In genomic region chr15:82079736-82080135, GRCh38 we compare ENCODE assay signal across 30 cellular contexts.
"Had no signal": no experiment of that assay in that cellular context is flagged by ENCODE, and none has a peak within 500 bp of the region (broad histone marks: within the 10 kb centered on the region; RNA-seq: fewer than 3 reads in every experiment).

No MANE protein-coding gene starts in this region.

- H3K36me3 ChIP-seq: adrenal gland, ascending aorta, brain microvascular endothelial cell, heart right ventricle, neural progenitor cell, spleen, thyroid gland, upper lobe of right lung, WERI-Rb-1 had no signal

- H3K9ac ChIP-seq: neural progenitor cell had no signal

- H3K4me3 ChIP-seq: adrenal gland, ascending aorta, dorsolateral prefrontal cortex, heart right ventricle, lung, neural progenitor cell, spleen, thyroid gland, upper lobe of right lung had no signal

- H3K27ac ChIP-seq: adrenal gland, ascending aorta, brain microvascular endothelial cell, dorsolateral prefrontal cortex, heart right ventricle, neural progenitor cell, spleen, thyroid gland, upper lobe of right lung, WERI-Rb-1 had no signal

- ATAC-seq: activated CD8-positive, alpha-beta memory T cell treated with anti-CD3 and anti-CD28 coated beads, Interleukin-2, amount 10 ng/mL, durations not matched to agents 7 days and 5 days; activated CD8-positive, alpha-beta T cell treated with anti-CD3 and anti-CD28 coated beads for 36 hours; activated naive CD4-positive, alpha-beta T cell treated with anti-CD3 and anti-CD28 coated beads, Interleukin-2, amount 50 U/mL, for 72 hours; effector memory CD8-positive, alpha-beta T cell; esophagus mucosa; heart right ventricle; left lobe of liver; naive thymus-derived CD4-positive, alpha-beta T cell; T-cell; upper lobe of right lung had no signal

- H3K9me3 ChIP-seq: adrenal gland, ascending aorta, heart right ventricle, spleen, thyroid gland, upper lobe of right lung had no signal

- H3K4me1 ChIP-seq: adrenal gland, ascending aorta, heart right ventricle, neural progenitor cell, spleen, thyroid gland, upper lobe of right lung had no signal

- FAIRE-seq: colon, endothelial cell of umbilical vein, kidney had no signal

- H3K27me3 ChIP-seq: ascending aorta, brain microvascular endothelial cell, neural progenitor cell, thyroid gland, upper lobe of right lung had no signal

- H3K4me2 ChIP-seq: neural progenitor cell had no signal

- H2AFZ ChIP-seq: neural progenitor cell had no signal

- DNase-seq: activated CD4-positive, alpha-beta T cell treated with anti-CD3 and anti-CD28 coated beads, Interleukin-2, amount 10 ng/mL, durations not matched to agents 7 days and 5 days; activated CD4-positive, CD25-positive, alpha-beta regulatory T cell treated with anti-CD3 and anti-CD28 coated beads, Interleukin-2, amount 50 U/mL, for 72 hours; activated CD8-positive, alpha-beta memory T cell treated with anti-CD3 and anti-CD28 coated beads, Interleukin-2, amount 10 ng/mL, durations not matched to agents 7 days and 5 days; activated CD8-positive, alpha-beta T cell treated with anti-CD3 and anti-CD28 coated beads for 36 hours; activated effector memory CD4-positive, alpha-beta T cell treated with anti-CD3 and anti-CD28 coated beads, Interleukin-2, amount 50 U/mL, for 16 hours; activated T-cell treated with anti-CD3 and anti-CD28 coated beads for 4 hours; adrenal gland; brain microvascular endothelial cell; central memory CD4-positive, alpha-beta T cell; dorsolateral prefrontal cortex; effector memory CD8-positive, alpha-beta T cell; heart right ventricle; kidney; naive thymus-derived CD4-positive, alpha-beta T cell; posterior cingulate gyrus; spleen; stimulated activated CD4-positive, alpha-beta T cell treated with anti-CD3 and anti-CD28 coated beads, Interleukin-4, amount 100 ng/mL, for 24 hours; substantia nigra; T-cell; thyroid gland; upper lobe of right lung; WERI-Rb-1 had no signal
